ENCODE assay signal across 24 cellular contexts in genomic region chr10:60535427-60535826, GRCh38.
A peak's percentile ranks its signal among the peaks of the same experiment; 100 is the strongest.
DNase-seq lines count a peak whose midpoint lies in the region; ATAC-seq and TF ChIP-seq lines count a peak whose summit lies in the region.
"Had no signal": no experiment of that assay in that cellular context is flagged by ENCODE, and none has a peak within 500 bp of the region (broad histone marks: within the 10 kb centered on the region; RNA-seq: fewer than 3 reads in every experiment).

No MANE protein-coding gene starts in this region.

- no peak overlapping the region for H3K4me3 Mint-ChIP-seq in activated T-cell treated with anti-CD3 and anti-CD28 coated beads, Interleukin-2, amount 50 U/mL, for 24 hours
- peak overlapping the region; percentile 41 for H3K4me3 Mint-ChIP-seq in activated T-helper 17 cell treated with anti-CD3 and anti-CD28 coated beads, Interleukin-2, amount 50 U/mL, for 72 hours
- H3K4me3 Mint-ChIP-seq: dendritic cell treated with granulocyte-macrophage colony-stimulating factor and Interleukin-4, amounts not matched to agents 40 ng/mL and 50 ng/mL, for 4 days; H9; neural crest cell; stimulated activated naive CD8-positive, alpha-beta T cell treated with anti-CD3 and anti-CD28 coated beads, Interleukin-15, Interleukin-2, amounts not matched to agents 100 ng/mL and 50 ng/mL, for 24 hours had no signal

- no peak for TF ChIP-seq CTCF in tibial nerve (IDR thresholded peaks at IDR 0.05)

- H3K36me3 Mint-ChIP-seq in activated T-cell treated with anti-CD3 and anti-CD28 coated beads, Interleukin-2, amount 50 U/mL, for 24 hours (ENCODE audit: low read depth) = peaks cover 31% of the 10 kb centered on the region
- H3K36me3 Mint-ChIP-seq in activated T-helper 17 cell treated with anti-CD3 and anti-CD28 coated beads, Interleukin-2, amount 50 U/mL, for 72 hours (ENCODE audit: low read depth) = peaks cover 35% of the 10 kb centered on the region

- H3K27me3 Mint-ChIP-seq in activated T-cell treated with anti-CD3 and anti-CD28 coated beads, Interleukin-2, amount 50 U/mL, for 24 hours = no peaks in the 10 kb centered on the region
- H3K27me3 Mint-ChIP-seq in activated T-helper 17 cell treated with anti-CD3 and anti-CD28 coated beads, Interleukin-2, amount 50 U/mL, for 72 hours = no peaks in the 10 kb centered on the region
- H3K27me3 Mint-ChIP-seq: dendritic cell treated with granulocyte-macrophage colony-stimulating factor and Interleukin-4, amounts not matched to agents 40 ng/mL and 50 ng/mL, for 4 days; stimulated activated naive CD8-positive, alpha-beta T cell treated with anti-CD3 and anti-CD28 coated beads, Interleukin-15, Interleukin-2, amounts not matched to agents 100 ng/mL and 50 ng/mL, for 24 hours had no signal

- no peak for DNase-seq in activated T-cell treated with anti-CD3 and anti-CD28 coated beads, Interleukin-2, amount 50 U/mL, for 24 hours
- DNase-seq in activated T-cell treated with anti-CD3 and anti-CD28 coated beads for 4 hours (no peak), tibial nerve (ENCODE audit: low spot score in 2 of 2) (no peak), putamen (ENCODE audit: low spot score) (no peak), NCI-H1092 (lab: John Stamatoyannopoulos, UW) (no peak)
- DNase-seq: 8988T; activated CD4-positive, alpha-beta T cell treated with anti-CD3 and anti-CD28 coated beads for 4 hours; BE2C; COR-L47; DND-41; H9; heart right ventricle; NCI-H1694 treated with DMSO at 0.1 percent for 48 hours; NCI-H748 treated with DMSO at 0.1 percent for 48 hours; SHP77 treated with DMSO at 0.1 percent for 48 hours; small intestine; upper lobe of right lung had no signal

- H3K9me3 Mint-ChIP-seq in activated T-cell treated with anti-CD3 and anti-CD28 coated beads, Interleukin-2, amount 50 U/mL, for 24 hours = no peaks in the 10 kb centered on the region
- no peaks in the 10 kb centered on the region for H3K9me3 Mint-ChIP-seq in activated T-helper 17 cell treated with anti-CD3 and anti-CD28 coated beads, Interleukin-2, amount 50 U/mL, for 72 hours
- H3K9me3 Mint-ChIP-seq: dendritic cell treated with granulocyte-macrophage colony-stimulating factor and Interleukin-4, amounts not matched to agents 40 ng/mL and 50 ng/mL, for 4 days; H9; neural crest cell; stimulated activated naive CD8-positive, alpha-beta T cell treated with anti-CD3 and anti-CD28 coated beads, Interleukin-15, Interleukin-2, amounts not matched to agents 100 ng/mL and 50 ng/mL, for 24 hours had no signal

- H3K27ac ChIP-seq in tibial nerve = peak overlapping the region in 3 of 4 donors; percentile 15 to 73 (median 63)
- H3K27ac ChIP-seq: breast epithelium, heart right ventricle, upper lobe of right lung had no signal

- 9 to 23% methylated on average over 1 of the region's 1 CpG for WGBS in tibial nerve, 2 donors

- TF ChIP-seq POLR2A in tibial nerve (IDR thresholded peaks at IDR 0.05) = no peak

- H3K4me1 Mint-ChIP-seq in activated T-cell treated with anti-CD3 and anti-CD28 coated beads, Interleukin-2, amount 50 U/mL, for 24 hours (ENCODE audit: low read depth) = peaks cover 56% of the 10 kb centered on the region
- peaks cover 24% of the 10 kb centered on the region for H3K4me1 Mint-ChIP-seq in activated T-helper 17 cell treated with anti-CD3 and anti-CD28 coated beads, Interleukin-2, amount 50 U/mL, for 72 hours
- H3K4me1 Mint-ChIP-seq: neural crest cell had no signal

- no peaks in the 10 kb centered on the region for H3K27me3 ChIP-seq in tibial nerve
- H3K27me3 ChIP-seq: BE2C, breast epithelium, heart right ventricle, upper lobe of right lung had no signal

- peak overlapping the region in 1 of 4 donors; percentile 30 for H3K4me3 ChIP-seq in tibial nerve
- H3K4me3 ChIP-seq: breast epithelium, heart right ventricle, upper lobe of right lung had no signal

- no peaks in the 10 kb centered on the region for H3K36me3 ChIP-seq in tibial nerve
- H3K36me3 ChIP-seq: BE2C, breast epithelium, heart right ventricle, upper lobe of right lung had no signal

- peak; percentile 24 for ATAC-seq in HG02981 (IDR thresholded peaks at IDR 0.05; ENCODE audit: unreplicated experiment)
- no peak for ATAC-seq in activated T-helper 17 cell treated with anti-CD3 and anti-CD28 coated beads, Interleukin-2, amount 50 U/mL, for 72 hours (replicated peaks)
- no peak for ATAC-seq in GM18870 (IDR thresholded peaks at IDR 0.05; ENCODE audit: unreplicated experiment)
- ATAC-seq: heart right ventricle, upper lobe of right lung had no signal

- H3K9me3 ChIP-seq in tibial nerve = no peaks in the 10 kb centered on the region
- H3K9me3 ChIP-seq: BE2C, breast epithelium, heart right ventricle, upper lobe of right lung had no signal

- H3K4me1 ChIP-seq in tibial nerve = peaks cover 0 to 46% (median 3%) of the 10 kb centered on the region in 4 donors
- H3K4me1 ChIP-seq: BE2C, breast epithelium, upper lobe of right lung had no signal

- TF ChIP-seq EP300 in tibial nerve (IDR thresholded peaks at IDR 0.05) = no peak

- peak overlapping the region; percentile 5 for H3K27ac Mint-ChIP-seq in activated T-cell treated with anti-CD3 and anti-CD28 coated beads, Interleukin-2, amount 50 U/mL, for 24 hours
- peak overlapping the region; percentile 74 for H3K27ac Mint-ChIP-seq in activated T-helper 17 cell treated with anti-CD3 and anti-CD28 coated beads, Interleukin-2, amount 50 U/mL, for 72 hours
- H3K27ac Mint-ChIP-seq: dendritic cell treated with granulocyte-macrophage colony-stimulating factor and Interleukin-4, amounts not matched to agents 40 ng/mL and 50 ng/mL, for 4 days; H9; stimulated activated naive CD8-positive, alpha-beta T cell treated with anti-CD3 and anti-CD28 coated beads, Interleukin-15, Interleukin-2, amounts not matched to agents 100 ng/mL and 50 ng/mL, for 24 hours had no signal
